In the genomic region with DNA sequence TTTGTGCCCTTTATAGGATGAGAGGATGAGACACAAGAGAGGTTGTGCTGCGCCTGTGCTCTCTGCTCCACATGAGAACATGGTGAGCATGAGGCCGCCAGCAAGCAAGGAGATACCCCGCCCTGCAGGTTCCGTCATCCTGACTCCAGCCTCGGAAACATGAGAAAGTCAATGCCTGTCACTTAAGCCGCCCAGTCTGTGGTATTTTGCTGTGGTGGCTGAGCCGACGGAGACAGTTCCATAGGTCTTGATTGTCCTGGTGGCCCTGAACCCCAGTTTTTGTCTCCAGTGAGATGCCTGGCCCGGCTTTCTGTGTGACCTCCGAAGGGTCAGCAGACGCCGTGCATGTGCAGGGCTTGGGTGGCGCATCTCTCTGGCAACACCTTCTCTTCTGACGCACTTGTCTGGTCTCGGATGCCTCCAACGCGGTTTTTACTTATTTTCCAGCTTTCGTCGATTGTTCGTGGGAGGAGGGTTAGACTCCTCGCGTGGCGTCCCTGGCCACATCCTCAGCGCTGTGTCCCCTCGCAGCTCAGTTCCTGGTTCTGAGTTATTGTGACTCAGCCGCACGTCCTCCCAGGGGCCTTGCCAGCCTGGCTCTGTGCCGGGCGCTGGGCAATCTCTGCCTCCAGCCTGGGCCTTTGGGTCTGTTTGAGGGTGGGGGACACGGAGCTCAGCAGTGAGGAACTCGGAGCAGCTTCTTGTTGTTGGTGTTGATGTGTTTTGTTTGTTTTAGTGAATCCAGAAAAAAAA, we compare ENCODE assay signal across 21 cellular contexts.
DNase-seq lines count a peak whose midpoint lies in the region; ATAC-seq and TF ChIP-seq lines count a peak whose summit lies in the region.
"Had no signal": no experiment of that assay in that cellular context is flagged by ENCODE, and none has a peak within 500 bp of the region (broad histone marks: within the 10 kb centered on the region; RNA-seq: fewer than 3 reads in every experiment).

No MANE protein-coding gene starts in this region.

- DNase-seq in Right ventricle myocardium inferior (ENCODE audit: missing footprints) = peak; percentile 32
- DNase-seq in heart right ventricle = no peak
- no peak for DNase-seq in endothelial cell (ENCODE audit: low spot score)
- no peak for DNase-seq in natural killer cell
- DNase-seq in SJCRH30 = no peak
- DNase-seq in UCSD-AML1 (lab: John Stamatoyannopoulos, UW; ENCODE audit: unreplicated experiment) = no peak
- no peak for DNase-seq in BE2C
- DNase-seq: activated CD4-positive, alpha-beta memory T cell treated with anti-CD3 and anti-CD28 coated beads for 36 hours; activated naive CD8-positive, alpha-beta T cell treated with anti-CD3 and anti-CD28 coated beads for 36 hours; activated T-cell treated with anti-CD3 and anti-CD28 coated beads, Interleukin-2, amount 50 U/mL, for 24 hours; DMS53; effector CD4-positive, alpha-beta T cell; Karpas-422; NCI-H1417; NCI-H82; small intestine had no signal

- peaks cover 8% of the 10 kb centered on the region for H3K36me3 Mint-ChIP-seq in endothelial cell (ENCODE audit: low read depth, unreplicated experiment)
- no peaks in the 10 kb centered on the region for H3K36me3 Mint-ChIP-seq in natural killer cell
- H3K36me3 Mint-ChIP-seq: CD14-positive monocyte had no signal

- no peak overlapping the region for H3K27ac Mint-ChIP-seq in endothelial cell (ENCODE audit: unreplicated experiment)
- peak overlapping the region in 1 of 2 donors; percentile 43 for H3K27ac Mint-ChIP-seq in natural killer cell
- H3K27ac Mint-ChIP-seq: activated CD4-positive, alpha-beta memory T cell treated with anti-CD3 and anti-CD28 coated beads for 36 hours; activated naive CD8-positive, alpha-beta T cell treated with anti-CD3 and anti-CD28 coated beads for 36 hours; activated T-cell treated with anti-CD3 and anti-CD28 coated beads, Interleukin-2, amount 50 U/mL, for 24 hours had no signal

- H3K36me3 ChIP-seq in heart right ventricle = no peaks in the 10 kb centered on the region
- H3K36me3 ChIP-seq in SJCRH30 = no peaks in the 10 kb centered on the region
- H3K36me3 ChIP-seq in BE2C = no peaks in the 10 kb centered on the region
- H3K36me3 ChIP-seq: pancreas, tibial nerve had no signal

- no peak for TF ChIP-seq CTCF in heart right ventricle (IDR thresholded peaks at IDR 0.05)
- no peak for TF ChIP-seq CTCF in endothelial cell (IDR thresholded peaks at IDR 0.05; ENCODE audit: unreplicated experiment)
- TF ChIP-seq CTCF in natural killer cell (IDR thresholded peaks at IDR 0.05) = no peak
- no peak for TF ChIP-seq CTCF in BE2C (IDR thresholded peaks at IDR 0.05; ENCODE audit: low read depth, low read length)

- H3K4me1 Mint-ChIP-seq in endothelial cell (ENCODE audit: unreplicated experiment) (no peaks in the 10 kb centered on the region), natural killer cell (peaks cover 5 to 6% of the 10 kb centered on the region in 2 donors)

- WGBS in heart right ventricle, 2 donors = 85 to 86% methylated on average over 31 of the region's 31 CpGs

- ATAC-seq in Right ventricle myocardium inferior (no peak), heart right ventricle (no peak), natural killer cell (peak in 1 of 3 donors; percentile 28), HG03442 (IDR thresholded peaks at IDR 0.05; ENCODE audit: unreplicated experiment) (no peak)
- ATAC-seq: pancreas had no signal

- H3K9me3 Mint-ChIP-seq in endothelial cell (ENCODE audit: unreplicated experiment) = no peaks in the 10 kb centered on the region
- no peaks in the 10 kb centered on the region for H3K9me3 Mint-ChIP-seq in natural killer cell

- H3K27ac ChIP-seq in heart right ventricle = no peak overlapping the region
- H3K27ac ChIP-seq in SJCRH30 = no peak overlapping the region
- H3K27ac ChIP-seq: pancreas, tibial nerve, VCaP had no signal

- peak overlapping the region; percentile 21 for H3K4me3 Mint-ChIP-seq in endothelial cell (ENCODE audit: unreplicated experiment)
- peak overlapping the region; percentile 40 for H3K4me3 Mint-ChIP-seq in natural killer cell
- H3K4me3 Mint-ChIP-seq: activated CD4-positive, alpha-beta memory T cell treated with anti-CD3 and anti-CD28 coated beads for 36 hours; activated naive CD8-positive, alpha-beta T cell treated with anti-CD3 and anti-CD28 coated beads for 36 hours; activated T-cell treated with anti-CD3 and anti-CD28 coated beads, Interleukin-2, amount 50 U/mL, for 24 hours; CD14-positive monocyte had no signal

- H3K9me3 ChIP-seq in heart right ventricle (peaks cover 0 to 4% (median 0%) of the 10 kb centered on the region in 11 donors), SJCRH30 (replicated peaks) (no peaks in the 10 kb centered on the region), BE2C (no peaks in the 10 kb centered on the region)
- H3K9me3 ChIP-seq: pancreas had no signal

- H3K27me3 ChIP-seq in heart right ventricle (peaks cover 0 to 4% (median 0%) of the 10 kb centered on the region in 7 donors), SJCRH30 (peaks cover 17% of the 10 kb centered on the region; the same call in 1 of the 2 replicates), BE2C (no peaks in the 10 kb centered on the region)
- H3K27me3 ChIP-seq: pancreas had no signal

- H3K4me3 ChIP-seq in heart right ventricle = no peak overlapping the region
- H3K4me3 ChIP-seq in SJCRH30 = no peak overlapping the region
- H3K4me3 ChIP-seq in BE2C (ENCODE audit: low read depth, low read length) = no peak overlapping the region
- H3K4me3 ChIP-seq: pancreas, tibial nerve had no signal

- peaks cover 7% of the 10 kb centered on the region for H3K27me3 Mint-ChIP-seq in endothelial cell (ENCODE audit: unreplicated experiment)
- H3K27me3 Mint-ChIP-seq in natural killer cell (ENCODE audit: low read depth in 2 of 2) = no peaks in the 10 kb centered on the region
- H3K27me3 Mint-ChIP-seq: activated CD4-positive, alpha-beta memory T cell treated with anti-CD3 and anti-CD28 coated beads for 36 hours; activated T-cell treated with anti-CD3 and anti-CD28 coated beads, Interleukin-2, amount 50 U/mL, for 24 hours had no signal

- intact Hi-C loops in Right ventricle myocardium inferior (cut with DNase I) = no loop called here
- intact Hi-C loops in heart right ventricle (cut with DNase I) = no loop called here
- intact Hi-C loops in natural killer cell (cut with micrococcal nuclease) = no loop called here

- H3K4me1 ChIP-seq in heart right ventricle (peaks cover 0 to 17% (median 7%) of the 10 kb centered on the region in 9 donors), SJCRH30 (no peaks in the 10 kb centered on the region), BE2C (no peaks in the 10 kb centered on the region)
- H3K4me1 ChIP-seq: pancreas had no signal
